3 cellular contexts compared by ENCODE assay signal in genomic region chr3:39061228-39061627, GRCh38. TPM values are rescaled to one million over a fixed set of nuclear protein-coding genes. Genes with fewer than 3 reads are reported as not detected.
"Had no signal": no experiment of that assay in that cellular context is flagged by ENCODE, and none has a peak within 500 bp of the region (broad histone marks: within the 10 kb centered on the region; RNA-seq: fewer than 3 reads in every experiment).

No MANE protein-coding gene starts in this region.

RNA-seq across cellular contexts. Expression of gene SCN11A, which starts 9.5 kb away (rescaled TPM):
- total RNA-seq: HT-29, HT1080 had no signal
- polyA plus RNA-seq: IgD-negative memory B cell had no signal
